ENCODE assay signal across 9 cellular contexts in the genomic region with DNA sequence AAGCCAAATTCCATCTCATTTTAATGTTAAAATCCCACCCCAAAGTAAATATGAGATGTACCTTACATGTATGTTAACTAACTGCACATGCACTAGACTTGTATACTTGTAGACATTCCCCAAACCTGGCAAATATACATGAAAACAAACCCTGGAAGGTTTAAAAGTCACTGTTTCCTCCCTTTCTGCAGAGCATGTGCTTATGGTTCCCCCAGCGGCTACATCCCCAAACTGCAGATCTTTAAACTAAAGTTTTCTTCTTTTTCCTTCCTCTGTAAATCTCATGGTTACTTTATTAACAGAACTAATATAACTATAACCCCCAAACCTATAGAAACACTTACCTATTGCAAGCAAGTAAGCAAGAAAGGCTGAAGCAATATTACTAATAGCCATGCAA.
DNase-seq lines count a peak whose midpoint lies in the region; ATAC-seq and TF ChIP-seq lines count a peak whose summit lies in the region.
"Had no signal": no experiment of that assay in that cellular context is flagged by ENCODE, and none has a peak within 500 bp of the region (broad histone marks: within the 10 kb centered on the region; RNA-seq: fewer than 3 reads in every experiment).

No MANE protein-coding gene starts in this region.

- DNase-seq in LHCN-M2 (ENCODE audit: low read depth): peak; percentile 11
- peak; percentile 6 for DNase-seq in dermis blood vessel endothelial cell
- DNase-seq in NCI-H2107 treated with DMSO at 0.1 percent for 48 hours (lab: John Stamatoyannopoulos, UW; ENCODE audit: unreplicated experiment): no peak
- DNase-seq in activated CD4-positive, CD25-positive, alpha-beta regulatory T cell (lab: John Stamatoyannopoulos, UW): no peak
- DNase-seq: effector memory CD8-positive, alpha-beta T cell; NCI-H1092 treated with DMSO at 0.1 percent for 48 hours had no signal

- no peaks in the 10 kb centered on the region for H3K36me3 ChIP-seq in parathyroid adenoma (ENCODE audit: control insufficient read depth, insufficient read depth, low read length)

- no peaks in the 10 kb centered on the region for H3K9me3 ChIP-seq in parathyroid adenoma (ENCODE audit: control insufficient read depth, low read length)

- TF ChIP-seq CTCF in parathyroid adenoma (IDR thresholded peaks at IDR 0.05): peak; percentile 27

- no peak overlapping the region for H3K9ac ChIP-seq in parathyroid adenoma

- no peak overlapping the region for H3K4me2 ChIP-seq in parathyroid adenoma (ENCODE audit: low read length)

- ATAC-seq in GM18861 (IDR thresholded peaks at IDR 0.05; ENCODE audit: unreplicated experiment) (peak; percentile 68), GM19324 (IDR thresholded peaks at IDR 0.05; ENCODE audit: low FRiP score, unreplicated experiment) (no peak)
- ATAC-seq: effector memory CD8-positive, alpha-beta T cell had no signal

- H3K4me3 ChIP-seq in parathyroid adenoma (ENCODE audit: low read depth, low read length): no peak overlapping the region

- no peaks in the 10 kb centered on the region for H3K4me1 ChIP-seq in parathyroid adenoma

- H3K79me2 ChIP-seq in parathyroid adenoma: no peaks in the 10 kb centered on the region

- no peaks in the 10 kb centered on the region for H3K27me3 ChIP-seq in parathyroid adenoma (ENCODE audit: control insufficient read depth, insufficient read depth, low read length)

- H2AFZ ChIP-seq in parathyroid adenoma: no peak overlapping the region

- H3K27ac ChIP-seq in parathyroid adenoma: no peak overlapping the region

Comparison
In these comparisons a context has a peak if more than half of its experiments do, and no peak if none do; other contexts are left out.
1. DNase-seq: peak in LHCN-M2 (single experiment) and dermis blood vessel endothelial cell (single experiment); none in NCI-H2107 treated with DMSO at 0.1 percent for 48 hours (single experiment) and activated CD4-positive, CD25-positive, alpha-beta regulatory T cell (0 of 4).